9 cellular contexts compared by ENCODE assay signal in the genomic region with DNA sequence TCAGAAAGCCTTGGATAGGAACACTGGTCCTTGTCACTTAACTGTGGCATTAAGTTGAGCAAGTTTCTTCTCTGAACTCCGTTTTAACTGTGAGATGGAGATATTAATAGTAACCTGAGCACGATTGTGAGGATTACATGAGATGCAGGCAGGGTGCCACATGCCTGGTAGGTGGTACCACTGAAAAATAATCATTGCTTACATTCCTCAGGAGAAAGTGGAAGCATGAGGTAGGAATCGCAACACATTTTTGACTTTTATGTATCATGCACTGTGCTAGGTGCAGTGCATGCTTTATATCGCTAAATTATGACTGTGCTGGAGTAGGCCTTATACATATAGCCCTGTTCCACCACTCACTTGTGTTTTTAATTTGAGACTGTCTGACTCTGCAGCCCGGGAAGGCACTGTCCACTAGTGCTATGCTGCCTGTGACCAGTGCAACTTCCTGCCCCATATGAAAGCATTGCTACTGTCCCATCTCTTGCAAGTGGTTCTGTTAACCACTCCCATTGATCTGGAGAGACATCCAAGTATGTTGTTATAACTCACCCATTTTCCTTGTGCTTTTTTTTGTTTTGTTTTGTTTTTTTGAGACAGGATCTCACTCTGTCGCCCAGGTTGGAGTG. TPM values are rescaled to one million over a fixed set of nuclear protein-coding genes. Genes with fewer than 3 reads are reported as not detected.
DNase-seq lines count a peak whose midpoint lies in the region; ATAC-seq and TF ChIP-seq lines count a peak whose summit lies in the region.
"Had no signal": no experiment of that assay in that cellular context is flagged by ENCODE, and none has a peak within 500 bp of the region (broad histone marks: within the 10 kb centered on the region; RNA-seq: fewer than 3 reads in every experiment).

No MANE protein-coding gene starts in this region.

- H3K4me3 ChIP-seq in CD4-positive, CD25-positive, alpha-beta regulatory T cell (ENCODE audit: low read depth, low read length) = peak overlapping the region; percentile 95
- peak overlapping the region; percentile 95 for H3K4me3 ChIP-seq in endodermal cell (ENCODE audit: low read length)

- H3K27ac ChIP-seq in CD4-positive, CD25-positive, alpha-beta regulatory T cell (ENCODE audit: insufficient read depth, low read length, poor library complexity, severe bottlenecking) = peak overlapping the region; percentile 86
- H3K27ac ChIP-seq in endodermal cell (ENCODE audit: low read depth, low read length) = no peak overlapping the region

- peaks cover 0 to 2% (median 0%) of the 10 kb centered on the region in 7 donors for H3K9me3 Mint-ChIP-seq in CD4-positive, CD25-positive, alpha-beta regulatory T cell
- H3K9me3 Mint-ChIP-seq in endodermal cell (no peaks in the 10 kb centered on the region), neural crest cell (no peaks in the 10 kb centered on the region)

- no peak for TF ChIP-seq CTCF in endodermal cell (conservative IDR thresholded peaks at IDR 0.05)
- TF ChIP-seq CTCF in neural crest cell (conservative IDR thresholded peaks at IDR 0.05) = no peak

- 71 to 73% methylated on average over 5 to 6 of the region's 6 CpGs for WGBS in endodermal cell (ENCODE audit: insufficient coverage in 1 of 2, insufficient read length in 1 of 2), 2 experiments

- H3K4me3 Mint-ChIP-seq in CD4-positive, CD25-positive, alpha-beta regulatory T cell = peak overlapping the region; percentile 95 to 99 (median 99)
- H3K4me3 Mint-ChIP-seq in endodermal cell = peak overlapping the region; percentile 99
- H3K4me3 Mint-ChIP-seq in neural crest cell = peak overlapping the region; percentile 99

- H3K27ac Mint-ChIP-seq in CD4-positive, CD25-positive, alpha-beta regulatory T cell = peak overlapping the region in 2 of 3 donors; percentile 96 to 99
- peak overlapping the region; percentile 99 for H3K27ac Mint-ChIP-seq in endodermal cell
- H3K27ac Mint-ChIP-seq in neural crest cell (ENCODE audit: unreplicated experiment) = peak overlapping the region; percentile 50

- H3K9ac ChIP-seq in endodermal cell (ENCODE audit: extremely low read depth, low read length, poor library complexity, severe bottlenecking) = peak overlapping the region; percentile 83

- peaks cover 17% of the 10 kb centered on the region for H3K36me3 ChIP-seq in CD4-positive, CD25-positive, alpha-beta regulatory T cell (ENCODE audit: control insufficient read depth, insufficient read depth, low read length)
- H3K36me3 ChIP-seq in endodermal cell (ENCODE audit: control insufficient read depth, insufficient read depth, low read length) = peaks cover 16% of the 10 kb centered on the region

- H3K27me3 Mint-ChIP-seq in CD4-positive, CD25-positive, alpha-beta regulatory T cell = no peaks in the 10 kb centered on the region
- H3K27me3 Mint-ChIP-seq in endodermal cell (ENCODE audit: insufficient read depth) (no peaks in the 10 kb centered on the region), neural crest cell (ENCODE audit: low read depth) (no peaks in the 10 kb centered on the region)

- H3K4me1 Mint-ChIP-seq in CD4-positive, CD25-positive, alpha-beta regulatory T cell = peaks cover 3 to 51% (median 35%) of the 10 kb centered on the region in 4 donors
- H3K4me1 Mint-ChIP-seq in endodermal cell (peaks cover 12% of the 10 kb centered on the region), neural crest cell (peaks cover 28% of the 10 kb centered on the region)

- H3K4me1 ChIP-seq in CD4-positive, CD25-positive, alpha-beta regulatory T cell (ENCODE audit: control insufficient read depth, insufficient read depth, low read length, poor library complexity, severe bottlenecking) = peaks cover 17% of the 10 kb centered on the region
- H3K4me1 ChIP-seq in endodermal cell (ENCODE audit: control insufficient read depth, insufficient read depth, low read length) = no peaks in the 10 kb centered on the region

- no peak for ATAC-seq in CD4-positive, CD25-positive, alpha-beta regulatory T cell (ENCODE audit: low read depth in 2 of 2)
- ATAC-seq in HG03025 (IDR thresholded peaks at IDR 0.05; ENCODE audit: low FRiP score, unreplicated experiment) (no peak), GM18873 (IDR thresholded peaks at IDR 0.05; ENCODE audit: low FRiP score, unreplicated experiment) (no peak)

- H3K9me3 ChIP-seq in CD4-positive, CD25-positive, alpha-beta regulatory T cell (ENCODE audit: control insufficient read depth in 2 of 2, low read length in 2 of 2) = no peaks in the 10 kb centered on the region
- no peaks in the 10 kb centered on the region for H3K9me3 ChIP-seq in endodermal cell (ENCODE audit: control insufficient read depth, low read length)

- H3K27me3 ChIP-seq in CD4-positive, CD25-positive, alpha-beta regulatory T cell (ENCODE audit: control insufficient read depth, insufficient read depth, low read length) = no peaks in the 10 kb centered on the region
- H3K27me3 ChIP-seq in endodermal cell (ENCODE audit: control insufficient read depth, insufficient read depth, low read length, poor library complexity, severe bottlenecking) = no peaks in the 10 kb centered on the region

- no peak for DNase-seq in CD4-positive, CD25-positive, alpha-beta regulatory T cell
- DNase-seq in OCI-M1 (lab: John Stamatoyannopoulos, UW) (peak; percentile 26), endodermal cell (no peak), neural crest cell (ENCODE audit: low read depth, low spot score) (no peak), NOMO-1 treated with dmso at 0.1 percent for 144 hours (lab: John Stamatoyannopoulos, UW; ENCODE audit: unreplicated experiment) (no peak), midbrain (lab: John Stamatoyannopoulos, UW) (no peak)
- DNase-seq: stimulated activated CD4-positive, alpha-beta T cell treated with anti-CD3 and anti-CD28 coated beads, Interleukin-4, amount 100 ng/mL, for 1 hour had no signal

- H3K36me3 Mint-ChIP-seq in CD4-positive, CD25-positive, alpha-beta regulatory T cell = peaks cover 17% of the 10 kb centered on the region
- H3K36me3 Mint-ChIP-seq in endodermal cell (ENCODE audit: low read depth) (peaks cover 22% of the 10 kb centered on the region), neural crest cell (ENCODE audit: low read depth) (peaks cover 2% of the 10 kb centered on the region)

RNA-seq across cellular contexts. Expression of gene UQCR10, which starts 1.0 kb away (rescaled TPM):
- total RNA-seq in CD4-positive, CD25-positive, alpha-beta regulatory T cell = 49.0 TPM
- polyA plus RNA-seq in CD4-positive, CD25-positive, alpha-beta regulatory T cell = 100 to 1,000 TPM; 296 to 420 (median 350) TPM
- total RNA-seq in endodermal cell (100 to 1,000 TPM; 111 to 120 TPM), neural crest cell (116 and 120 TPM in 2 replicates)
- 143 TPM for polyA plus RNA-seq in endodermal cell (2013, experiment 1 of 2)
- polyA plus RNA-seq in endodermal cell (2013, experiment 2 of 2) = 125 TPM

RNA-seq across cellular contexts. Expression of gene ZMAT5, which starts 1.4 kb away (rescaled TPM):
- total RNA-seq in CD4-positive, CD25-positive, alpha-beta regulatory T cell = 18.6 TPM
- 10 to 100 TPM; 49.5 to 69.9 (median 62.9) TPM for polyA plus RNA-seq in CD4-positive, CD25-positive, alpha-beta regulatory T cell
- 10 to 100 TPM; 15.5 to 22.5 TPM for total RNA-seq in endodermal cell
- polyA plus RNA-seq in endodermal cell (2013, experiment 1 of 2) = 25.9 TPM
- 22.2 TPM for polyA plus RNA-seq in endodermal cell (2013, experiment 2 of 2)
- total RNA-seq in neural crest cell = 25.3 and 26.2 TPM in 2 replicates

RNA-seq across cellular contexts. Expression of gene CABP7, which starts 48.4 kb away (rescaled TPM):
- 0.35 TPM for total RNA-seq in CD4-positive, CD25-positive, alpha-beta regulatory T cell
- under 1 TPM; 0.11 to 0.23 (median 0.16) TPM for polyA plus RNA-seq in CD4-positive, CD25-positive, alpha-beta regulatory T cell
- total RNA-seq in endodermal cell (under 1 TPM in 1 of 2 donors, not detected in 1; 0.26 TPM), neural crest cell (not detected in 2 replicates)
- polyA plus RNA-seq in endodermal cell (2013, experiment 1 of 2) = 17.0 TPM
- polyA plus RNA-seq in endodermal cell (2013, experiment 2 of 2) = 13.5 TPM
